Comparison of ENCODE assay signal across 14 cellular contexts in genomic region chr16:29011112-29011511, GRCh38. TPM values are rescaled to one million over a fixed set of nuclear protein-coding genes. Genes with fewer than 3 reads are reported as not detected.
A peak's percentile ranks its signal among the peaks of the same experiment; 100 is the strongest.
DNase-seq lines count a peak whose midpoint lies in the region; ATAC-seq and TF ChIP-seq lines count a peak whose summit lies in the region.
"Had no signal": no experiment of that assay in that cellular context is flagged by ENCODE, and none has a peak within 500 bp of the region (broad histone marks: within the 10 kb centered on the region; RNA-seq: fewer than 3 reads in every experiment).

No MANE protein-coding gene starts in this region.

- H3K4me1 ChIP-seq in BE2C, result no peaks in the 10 kb centered on the region
- H3K4me1 ChIP-seq in CD8-positive, alpha-beta T cell (ENCODE audit: insufficient read depth, low read length), result peaks cover 69% of the 10 kb centered on the region
- H3K4me1 ChIP-seq in SK-N-SH (ENCODE audit: control insufficient read depth in 1 of 2, insufficient read depth in 2 of 2, low read depth in 1 of 2, low read length in 1 of 2), result no peaks in the 10 kb centered on the region
- H3K4me1 ChIP-seq in tibial nerve, result no peaks in the 10 kb centered on the region

- CTCF ChIA-PET in CD8-positive, alpha-beta T cell (lab: Charles Lee), result interaction anchor here (1.2 to 2.6 kb wide), 5 partner anchors 10 to 33 kb away, joined by 3 to 10 read pairs (median 5); no protein-coding TSS in a partner anchor
- CTCF ChIA-PET in SK-N-SH (lab: Yijun Ruan, JAX), result interaction anchor here (0.6 kb wide), 1 partner anchor 9 kb away, joined by 3 read pairs; no protein-coding TSS in a partner anchor

- H3K4me2 ChIP-seq in SK-N-SH, result no peak overlapping the region

- peaks cover 62% of the 10 kb centered on the region for H3K4me1 Mint-ChIP-seq in CD8-positive, alpha-beta T cell (ENCODE audit: low read depth)
- no peaks in the 10 kb centered on the region for H3K4me1 Mint-ChIP-seq in endothelial cell (ENCODE audit: unreplicated experiment)
- peaks cover 53% of the 10 kb centered on the region for H3K4me1 Mint-ChIP-seq in activated CD4-positive, alpha-beta T cell treated with anti-CD3 and anti-CD28 coated beads, Interleukin-2, amount 10 ng/mL, durations not matched to agents 24 days and 14 days

- H2AFZ ChIP-seq in SK-N-SH (ENCODE audit: low read depth), result no peak overlapping the region

- no peaks in the 10 kb centered on the region for H3F3A ChIP-seq in SK-N-SH (replicated peaks; ENCODE audit: insufficient read depth)

- no peak for TF ChIP-seq POLR2A in tibial nerve (IDR thresholded peaks at IDR 0.05)

- POLR2A ChIA-PET in CD8-positive, alpha-beta T cell (lab: Charles Lee), result interaction anchor here (0.6 to 5.3 kb wide), 4 partner anchors 10 to 24 kb away, joined by 3 to 52 read pairs (median 4); partner anchors contain the start of gene LAT
- POLR2A ChIA-PET in SK-N-SH (lab: Yijun Ruan, JAX), result no interaction called here

- peak; percentile 6; the same call in 1 of the 2 replicates for TF ChIP-seq RAD21 in SK-N-SH (IDR thresholded peaks at IDR 0.05; ENCODE audit: low read length)

- no peaks in the 10 kb centered on the region for H3K36me3 Mint-ChIP-seq in CD8-positive, alpha-beta T cell
- H3K36me3 Mint-ChIP-seq in endothelial cell (ENCODE audit: low read depth, unreplicated experiment), result no peaks in the 10 kb centered on the region
- H3K36me3 Mint-ChIP-seq in activated CD4-positive, alpha-beta T cell treated with anti-CD3 and anti-CD28 coated beads, Interleukin-2, amount 10 ng/mL, durations not matched to agents 24 days and 14 days (ENCODE audit: low read depth), result peaks cover 2% of the 10 kb centered on the region

- H3K27me3 ChIP-seq in BE2C (no peaks in the 10 kb centered on the region), SK-N-SH (ENCODE audit: insufficient read depth) (no peaks in the 10 kb centered on the region), tibial nerve (no peaks in the 10 kb centered on the region)
- no peaks in the 10 kb centered on the region for H3K27me3 ChIP-seq in CD8-positive, alpha-beta T cell (ENCODE audit: insufficient read depth, low read length)
- H3K27me3 ChIP-seq: MG63 had no signal

- peak overlapping the region; percentile 95 for H3K27ac Mint-ChIP-seq in CD8-positive, alpha-beta T cell
- H3K27ac Mint-ChIP-seq in endothelial cell (ENCODE audit: unreplicated experiment), result no peak overlapping the region
- no peak overlapping the region for H3K27ac Mint-ChIP-seq in activated CD4-positive, alpha-beta T cell treated with anti-CD3 and anti-CD28 coated beads, Interleukin-2, amount 10 ng/mL, durations not matched to agents 24 days and 14 days
- H3K27ac Mint-ChIP-seq: activated B cell treated with CpG ODN at 0.5 μM for 24 hours had no signal

- peaks cover 2% of the 10 kb centered on the region for H3K9me3 Mint-ChIP-seq in CD8-positive, alpha-beta T cell
- no peaks in the 10 kb centered on the region for H3K9me3 Mint-ChIP-seq in endothelial cell (ENCODE audit: unreplicated experiment)
- H3K9me3 Mint-ChIP-seq in activated CD4-positive, alpha-beta T cell treated with anti-CD3 and anti-CD28 coated beads, Interleukin-2, amount 10 ng/mL, durations not matched to agents 24 days and 14 days, result peaks cover 14% of the 10 kb centered on the region
- H3K9me3 Mint-ChIP-seq: activated B cell treated with CpG ODN at 0.5 μM for 24 hours had no signal

- H3K9me2 ChIP-seq in SK-N-SH, result no peaks in the 10 kb centered on the region

- peak overlapping the region; percentile 22 for H3K27ac ChIP-seq in CD8-positive, alpha-beta T cell (ENCODE audit: low read depth, low read length)
- H3K27ac ChIP-seq in SK-N-SH (ENCODE audit: low read depth in 2 of 2, low read length in 1 of 2) (no peak overlapping the region), tibial nerve (no peak overlapping the region)
- H3K27ac ChIP-seq: C4-2B had no signal

- H3K4me3 Mint-ChIP-seq in CD8-positive, alpha-beta T cell, result no peak overlapping the region
- H3K4me3 Mint-ChIP-seq in endothelial cell (ENCODE audit: unreplicated experiment), result no peak overlapping the region
- no peak overlapping the region for H3K4me3 Mint-ChIP-seq in activated CD4-positive, alpha-beta T cell treated with anti-CD3 and anti-CD28 coated beads, Interleukin-2, amount 10 ng/mL, durations not matched to agents 24 days and 14 days
- H3K4me3 Mint-ChIP-seq: activated B cell treated with CpG ODN at 0.5 μM for 24 hours; activated T-cell treated with anti-CD3 and anti-CD28 coated beads, Interleukin-2, amount 50 U/mL, for 4 hours had no signal

- H3K9ac ChIP-seq in SK-N-SH, result no peak overlapping the region

- DNase-seq in BE2C (peak; percentile 43), SK-N-SH (peak; percentile 42), endothelial cell (ENCODE audit: low spot score) (peak; percentile 13), tibial nerve (ENCODE audit: low spot score in 2 of 2) (no peak), NCI-H524 treated with DMSO at 0.1 percent for 48 hours (lab: John Stamatoyannopoulos, UW) (no peak)
- DNase-seq in CD8-positive, alpha-beta T cell, result no peak
- no peak for DNase-seq in activated CD4-positive, alpha-beta T cell treated with anti-CD3 and anti-CD28 coated beads, Interleukin-2, amount 10 ng/mL, durations not matched to agents 24 days and 14 days
- DNase-seq: activated B cell treated with CpG ODN at 0.5 μM for 24 hours; activated T-cell treated with anti-CD3 and anti-CD28 coated beads, Interleukin-2, amount 50 U/mL, for 4 hours; MG63; nucleus accumbens; stimulated activated CD4-positive, alpha-beta T cell treated with anti-CD3 and anti-CD28 coated beads, Interleukin-4, amount 100 ng/mL, for 4 hours had no signal

- no peak for ATAC-seq in CD8-positive, alpha-beta T cell
- ATAC-seq in HG03378 (IDR thresholded peaks at IDR 0.05; ENCODE audit: unreplicated experiment), result no peak
- ATAC-seq: activated T-cell treated with anti-CD3 and anti-CD28 coated beads, Interleukin-2, amount 50 U/mL, for 4 hours had no signal

- TF ChIP-seq CTCF in BE2C (IDR thresholded peaks at IDR 0.05; ENCODE audit: low read depth, low read length) (peak; percentile 34), SK-N-SH (IDR thresholded peaks at IDR 0.05) (0 out of 2 replicates have a peak, but pooled peaks have one; percentile 8), endothelial cell (IDR thresholded peaks at IDR 0.05; ENCODE audit: unreplicated experiment) (no peak), tibial nerve (IDR thresholded peaks at IDR 0.05) (no peak)
- TF ChIP-seq CTCF in CD8-positive, alpha-beta T cell (IDR thresholded peaks at IDR 0.05), result no peak

- H3K9me3 ChIP-seq in BE2C (no peaks in the 10 kb centered on the region), SK-N-SH (no peaks in the 10 kb centered on the region), tibial nerve (no peaks in the 10 kb centered on the region)
- H3K9me3 ChIP-seq in CD8-positive, alpha-beta T cell (ENCODE audit: low read length), result no peaks in the 10 kb centered on the region
- H3K9me3 ChIP-seq: MG63 had no signal

- intact Hi-C loops in CD8-positive, alpha-beta T cell (cut with DNase I, micrococcal nuclease), result no loop called here
- intact Hi-C loops in activated CD4-positive, alpha-beta T cell treated with anti-CD3 and anti-CD28 coated beads, Interleukin-2, amount 10 ng/mL, durations not matched to agents 24 days and 14 days (cut with micrococcal nuclease), result no loop called here

- no peaks in the 10 kb centered on the region for H3K79me2 ChIP-seq in SK-N-SH (ENCODE audit: insufficient read depth)

- H4K20me1 ChIP-seq in SK-N-SH (ENCODE audit: insufficient read depth), result no peaks in the 10 kb centered on the region

- no peak overlapping the region for H3K4me3 ChIP-seq in BE2C (ENCODE audit: low read depth, low read length)
- no peak overlapping the region for H3K4me3 ChIP-seq in CD8-positive, alpha-beta T cell (ENCODE audit: low read depth, low read length)
- H3K4me3 ChIP-seq in SK-N-SH (ENCODE audit: low read depth in 2 of 2, low read length in 1 of 2), result no peak overlapping the region
- H3K4me3 ChIP-seq in tibial nerve, result no peak overlapping the region
- H3K4me3 ChIP-seq: MG63 had no signal

- no peaks in the 10 kb centered on the region for H3K36me3 ChIP-seq in BE2C
- no peaks in the 10 kb centered on the region for H3K36me3 ChIP-seq in CD8-positive, alpha-beta T cell (ENCODE audit: insufficient read depth, low read length)
- H3K36me3 ChIP-seq in SK-N-SH (replicated peaks in 1 of 2; ENCODE audit: control insufficient read depth in 1 of 2, insufficient read depth in 2 of 2, low read length in 1 of 2), result no peaks in the 10 kb centered on the region
- H3K36me3 ChIP-seq in tibial nerve, result no peaks in the 10 kb centered on the region
- H3K36me3 ChIP-seq: MG63 had no signal

- WGBS in SK-N-SH (ENCODE audit: low lambda C conversion rate), result 63% methylated on average over 5 of the region's 8 CpGs
- WGBS in tibial nerve, 2 donors, result 55 to 65% methylated on average over 7 to 8 of the region's 8 CpGs

- H3K27me3 Mint-ChIP-seq in CD8-positive, alpha-beta T cell (ENCODE audit: low read depth), result no peaks in the 10 kb centered on the region
- H3K27me3 Mint-ChIP-seq in endothelial cell (ENCODE audit: unreplicated experiment), result peaks cover 5% of the 10 kb centered on the region
- H3K27me3 Mint-ChIP-seq in activated CD4-positive, alpha-beta T cell treated with anti-CD3 and anti-CD28 coated beads, Interleukin-2, amount 10 ng/mL, durations not matched to agents 24 days and 14 days, result no peaks in the 10 kb centered on the region

- TF ChIP-seq EP300 in SK-N-SH (IDR thresholded peaks at IDR 0.05; ENCODE audit: borderline replicate concordance in 1 of 2, low read depth in 1 of 2, low read length in 1 of 2) (no peak), tibial nerve (IDR thresholded peaks at IDR 0.05) (no peak)

TF ChIP-seq in SK-N-SH, 30 proteins besides CTCF, POLR2A, EP300 and RAD21 (continues in another document):
- no peak for TF ChIP-seq EZH2phosphoT487 (IDR thresholded peaks at IDR 0.05; ENCODE audit: borderline replicate concordance, low read depth)

RNA-seq across cellular contexts. Expression of gene LAT, which starts 26.3 kb away (rescaled TPM):
- 4.0 TPM for polyA plus RNA-seq in BE2C (2012; ENCODE audit: insufficient read depth, insufficient read length, low read depth)
- 100 to 1,000 TPM; 175 to 176 TPM for total RNA-seq in CD8-positive, alpha-beta T cell
- polyA plus RNA-seq in SK-N-SH (2012; rRNA removed), result 8.0 and 8.6 TPM in 2 replicates
- 0.62 and 1.3 TPM in 2 replicates for polyA plus RNA-seq in SK-N-SH (2012; cell fraction: cytosol; rRNA removed)
- polyA plus RNA-seq in SK-N-SH (2012; cell fraction: nucleus; rRNA removed), result 101 and 132 TPM in 2 replicates
- total RNA-seq in endothelial cell (ENCODE audit: unreplicated experiment) (5.4 TPM), tibial nerve (10 to 100 TPM in 3 of 4 donors, 1 to 10 TPM in 1; 9.4 to 15.3 (median 12.4) TPM)
- total RNA-seq in activated CD4-positive, alpha-beta T cell treated with anti-CD3 and anti-CD28 coated beads, Interleukin-2, amount 10 ng/mL, durations not matched to agents 24 days and 14 days, result 228 and 238 TPM in 2 replicates

RNA-seq across cellular contexts. Expression of gene SPNS1, which starts 36.5 kb away (rescaled TPM):
- polyA plus RNA-seq in BE2C (2012; ENCODE audit: insufficient read depth, insufficient read length, low read depth), result 56.8 TPM
- total RNA-seq in CD8-positive, alpha-beta T cell, result 10 to 100 TPM; 31.7 to 31.8 TPM
- 24.8 and 41.1 TPM in 2 replicates for polyA plus RNA-seq in SK-N-SH (2012; rRNA removed)
- 12.5 and 20.6 TPM in 2 replicates for polyA plus RNA-seq in SK-N-SH (2012; cell fraction: cytosol; rRNA removed)
- polyA plus RNA-seq in SK-N-SH (2012; cell fraction: nucleus; rRNA removed), result 104 and 116 TPM in 2 replicates
- total RNA-seq in endothelial cell (ENCODE audit: unreplicated experiment) (68.4 TPM), tibial nerve (10 to 100 TPM in 3 of 4 donors, 1 to 10 TPM in 1; 9.8 to 38.4 (median 25.6) TPM)
- 21.2 and 23.1 TPM in 2 replicates for total RNA-seq in activated CD4-positive, alpha-beta T cell treated with anti-CD3 and anti-CD28 coated beads, Interleukin-2, amount 10 ng/mL, durations not matched to agents 24 days and 14 days

Comparison
In these comparisons a context has a peak if more than half of its experiments do, and no peak if none do; other contexts are left out.
1. DNase-seq: peak in BE2C (single experiment), SK-N-SH (single experiment) and endothelial cell (single experiment); none in CD8-positive, alpha-beta T cell (0 of 7), tibial nerve (0 of 2), NCI-H524 treated with DMSO at 0.1 percent for 48 hours (single experiment) and activated CD4-positive, alpha-beta T cell treated with anti-CD3 and anti-CD28 coated beads, Interleukin-2, amount 10 ng/mL, durations not matched to agents 24 days and 14 days (single experiment).
2. CTCF ChIP-seq: peak in BE2C (single experiment) and SK-N-SH (single experiment); none in CD8-positive, alpha-beta T cell (single experiment), endothelial cell (single experiment) and tibial nerve (0 of 5).
3. RNA of gene LAT, which starts 26.3 kb away (total RNA-seq): 228 to 238 TPM in activated CD4-positive, alpha-beta T cell treated with anti-CD3 and anti-CD28 coated beads, Interleukin-2, amount 10 ng/mL, durations not matched to agents 24 days and 14 days and 175 to 176 TPM in CD8-positive, alpha-beta T cell; 9.4 to 15.3 TPM in tibial nerve and 5.4 TPM in endothelial cell (single experiment); every median in the first group is over 10 times any median in the second.